1 cellular context compared by ENCODE assay signal in genomic region chr11:29527391-29527936, GRCh38.
TF ChIP-seq lines count a peak whose summit lies in the region.

No MANE protein-coding gene starts in this region.

TF ChIP-seq in H1, 55 proteins besides CTCF, POLR2A, EP300 and RAD21 (continued from another document):
- no peak for TF ChIP-seq CBX8 (IDR thresholded peaks at IDR 0.05; ENCODE audit: borderline replicate concordance, low read depth, low read length)
